1 cellular context compared by ENCODE assay signal in genomic region chrX:103811858-103812257, GRCh38.
TF ChIP-seq lines count a peak whose summit lies in the region.

No MANE protein-coding gene starts in this region.

TF ChIP-seq in HepG2, 621 proteins besides CTCF, POLR2A, EP300 and RAD21:
- peak; percentile 54; the same call in 1 of the 2 replicates for TF ChIP-seq FOSL2 (CRISPR knock-in tag; IDR thresholded peaks at IDR 0.05)
- TF ChIP-seq ZSCAN21 (CRISPR knock-in tag; IDR thresholded peaks at IDR 0.05; ENCODE audit: borderline replicate concordance), result no peak
